8 cellular contexts compared by ENCODE assay signal in genomic region chr12:100741084-100741711, GRCh38. TPM values are rescaled to one million over a fixed set of nuclear protein-coding genes. Genes with fewer than 3 reads are reported as not detected.
DNase-seq lines count a peak whose midpoint lies in the region; ATAC-seq, FAIRE-seq and TF ChIP-seq lines count a peak whose summit lies in the region.

No MANE protein-coding gene starts in this region.

- no peaks in the 10 kb centered on the region for H3K36me3 ChIP-seq in H7 (replicated peaks; ENCODE audit: control insufficient read depth, insufficient read depth, low read length)

- no peak for ATAC-seq in GM19467 (IDR thresholded peaks at IDR 0.05; ENCODE audit: unreplicated experiment)

- DNase-seq in NCI-H128 (lab: John Stamatoyannopoulos, UW; ENCODE audit: unreplicated experiment): peak; percentile 40
- DNase-seq in cardiac fibroblast (ENCODE audit: low read depth in 2 of 2): peak; percentile 43 to 45
- peak; percentile 49 for DNase-seq in myocyte (ENCODE audit: low read depth)
- no peak for DNase-seq in 8988T
- no peak for DNase-seq in H7

- H3K4me3 ChIP-seq in cardiac fibroblast (replicated peaks in 1 of 2; ENCODE audit: low read depth in 2 of 2, low read length in 2 of 2) (no peak overlapping the region), H7 (ENCODE audit: insufficient read depth, low read depth, low read length) (no peak overlapping the region)

- no peak overlapping the region for H3K27ac ChIP-seq in 22Rv1

- no peaks in the 10 kb centered on the region for H3K27me3 ChIP-seq in H7 (ENCODE audit: control insufficient read depth, insufficient read depth, low read length)

- peak; percentile 93 for TF ChIP-seq CTCF in 22Rv1 (IDR thresholded peaks at IDR 0.05)
- peak; percentile 63 for TF ChIP-seq CTCF in cardiac fibroblast (IDR thresholded peaks at IDR 0.05; ENCODE audit: low read depth, low read length)

- FAIRE-seq in G401.6 (lab: Jason Lieb, UNC): peak; percentile 27

RNA-seq across cellular contexts. Expression of gene ANO4, which starts 53.4 kb away (rescaled TPM):
- 0.99 and 1.3 TPM in 2 replicates for total RNA-seq in myocyte
- polyA plus RNA-seq in myocyte (2012): 0.86 TPM
- 1.3 and 1.7 TPM in 2 replicates for total RNA-seq in H7 (2014; rRNA removed; shearing (Covaris generic))

Comparison
In these comparisons a context has a peak if more than half of its experiments do, and no peak if none do; other contexts are left out.
1. DNase-seq: peak in NCI-H128 (single experiment), cardiac fibroblast (2 of 2) and myocyte (single experiment); none in 8988T (single experiment) and H7 (single experiment).